ENCODE assay signal across 8 cellular contexts in genomic region chrX:108001218-108001814, GRCh38. TPM values are rescaled to one million over a fixed set of nuclear protein-coding genes. Genes with fewer than 3 reads are reported as not detected.
A peak's percentile ranks its signal among the peaks of the same experiment; 100 is the strongest.
DNase-seq lines count a peak whose midpoint lies in the region; ATAC-seq and TF ChIP-seq lines count a peak whose summit lies in the region.

No MANE protein-coding gene starts in this region.

- intact Hi-C loops in colonic mucosa (cut with DNase I): no loop called here

- DNase-seq in activated CD4-positive, CD25-positive, alpha-beta regulatory T cell treated with anti-CD3 and anti-CD28 coated beads, Interleukin-2, amount 50 U/mL, for 72 hours: no peak
- DNase-seq in NCI-H748 treated with DMSO at 0.1 percent for 48 hours (lab: John Stamatoyannopoulos, UW) (peak; percentile 43), colonic mucosa (no peak), renal cortical epithelial cell (ENCODE audit: low read depth) (peak; percentile 52), nucleus accumbens (lab: John Stamatoyannopoulos, UW) (no peak)

- peak; percentile 44 for TF ChIP-seq CTCF in colonic mucosa (IDR thresholded peaks at IDR 0.05)

- H3K9me3 ChIP-seq in colonic mucosa: no peaks in the 10 kb centered on the region

- no peak overlapping the region for H3K9ac ChIP-seq in colonic mucosa (ENCODE audit: low read depth in 2 of 2, low read length in 2 of 2)

- H3K4me3 ChIP-seq in colonic mucosa: no peak overlapping the region

- H3K27ac ChIP-seq in colonic mucosa: no peak overlapping the region

- peak; percentile 44 to 64 for ATAC-seq in activated CD4-positive, CD25-positive, alpha-beta regulatory T cell treated with anti-CD3 and anti-CD28 coated beads, Interleukin-2, amount 50 U/mL, for 24 hours
- ATAC-seq in GM19438 (IDR thresholded peaks at IDR 0.05; ENCODE audit: low read depth, unreplicated experiment) (peak; percentile 95), HG03521 (IDR thresholded peaks at IDR 0.05; ENCODE audit: unreplicated experiment) (peak; percentile 79)

- no peaks in the 10 kb centered on the region for H3K36me3 ChIP-seq in colonic mucosa

- H3K27me3 ChIP-seq in colonic mucosa: no peaks in the 10 kb centered on the region

- H3K4me1 ChIP-seq in colonic mucosa: no peaks in the 10 kb centered on the region

RNA-seq across cellular contexts. Expression of gene TEX13B, which starts 19.1 kb away (rescaled TPM):
- total RNA-seq in colonic mucosa: not detected
- total RNA-seq in renal cortical epithelial cell: not detected in 2 replicates

RNA-seq across cellular contexts. Expression of gene VSIG1, which starts 43.5 kb away (rescaled TPM):
- total RNA-seq in colonic mucosa (under 1 TPM; 0.16 to 0.62 TPM), renal cortical epithelial cell (0.85 and 4.0 TPM in 2 replicates)

Comparison
In these comparisons a context has a peak if more than half of its experiments do, and no peak if none do; other contexts are left out.
1. DNase-seq: peak in NCI-H748 treated with DMSO at 0.1 percent for 48 hours (single experiment) and renal cortical epithelial cell (single experiment); none in activated CD4-positive, CD25-positive, alpha-beta regulatory T cell treated with anti-CD3 and anti-CD28 coated beads, Interleukin-2, amount 50 U/mL, for 72 hours (single experiment), colonic mucosa (single experiment) and nucleus accumbens (0 of 56).
2. Peak in every context shown above with its lines, with median percentiles within 50 percentile points of each other: ATAC-seq.